8 cellular contexts compared by ENCODE assay signal in genomic region chr16:80466024-80466986, GRCh38.
DNase-seq lines count a peak whose midpoint lies in the region; ATAC-seq, FAIRE-seq and TF ChIP-seq lines count a peak whose summit lies in the region.

No MANE protein-coding gene starts in this region.

- peak; percentile 91 for ATAC-seq in HG02759 (IDR thresholded peaks at IDR 0.05; ENCODE audit: unreplicated experiment)
- ATAC-seq in activated B cell treated with CpG ODN at 0.5 μM for 24 hours (ENCODE audit: low read depth), result peak; percentile 85

- H3K9ac ChIP-seq in kidney (ENCODE audit: low read length in 2 of 2), result peak overlapping the region; percentile 16 to 29

- H3K27ac Mint-ChIP-seq in activated B cell treated with CpG ODN at 0.5 μM for 24 hours, result no peak overlapping the region

- DNase-seq in NCI-H2029 (lab: John Stamatoyannopoulos, UW), result peak; percentile 3
- no peak for DNase-seq in NCI-H2029 treated with DMSO at 0.1 percent for 48 hours (lab: John Stamatoyannopoulos, UW)
- peak; percentile 15 for DNase-seq in NCI-H1694 (lab: John Stamatoyannopoulos, UW)
- peak; percentile 42 for DNase-seq in activated B cell treated with CpG ODN at 0.5 μM for 24 hours
- peak in 56 of 61 donors; percentile 4 to 66 (median 30) for DNase-seq in caudate nucleus (lab: John Stamatoyannopoulos, UW)
- peak; percentile 78 for DNase-seq in kidney
- DNase-seq in stimulated activated CD4-positive, alpha-beta T cell treated with anti-CD3 and anti-CD28 coated beads, Interleukin-1b, Interleukin-23, amount 100 ng/mL, for 4 hours (ENCODE audit: low read depth in 2 of 2), result peak; percentile 24 to 33

- FAIRE-seq in kidney (lab: Jason Lieb, UNC), result no peak

- no peak overlapping the region for H3K27ac ChIP-seq in caudate nucleus (ENCODE audit: low read depth, low read length)
- no peak overlapping the region for H3K27ac ChIP-seq in kidney (ENCODE audit: low read depth in 2 of 2, low read length in 2 of 2)

- CTCF ChIA-PET in activated B cell treated with CpG ODN at 0.5 μM for 24 hours (lab: Charles Lee), result interaction anchor here (1.0 to 1.3 kb wide), 3 partner anchors 40 to 866 kb away, joined by 3 read pairs; partner anchors contain the start of gene MAF

- H3K4me1 ChIP-seq in kidney (ENCODE audit: control insufficient read depth in 1 of 2, insufficient read depth in 1 of 2, low read depth in 1 of 2, low read length in 2 of 2), result peaks cover 0 to 5% of the 10 kb centered on the region in 2 donors

- H3K4me3 Mint-ChIP-seq in activated B cell treated with CpG ODN at 0.5 μM for 24 hours, result peak overlapping the region; percentile 21

- H3K36me3 ChIP-seq in kidney (ENCODE audit: control insufficient read depth in 1 of 2, insufficient read depth in 2 of 2, low read length in 2 of 2), result no peaks in the 10 kb centered on the region

- H3K36me3 Mint-ChIP-seq in activated B cell treated with CpG ODN at 0.5 μM for 24 hours (ENCODE audit: low read depth), result no peaks in the 10 kb centered on the region

- no peaks in the 10 kb centered on the region for H3K9me3 Mint-ChIP-seq in activated B cell treated with CpG ODN at 0.5 μM for 24 hours

- H3K4me3 ChIP-seq in kidney (ENCODE audit: low read length in 2 of 2), result peak overlapping the region; percentile 12 to 29

- H3K4me1 Mint-ChIP-seq in activated B cell treated with CpG ODN at 0.5 μM for 24 hours, result peaks cover 14% of the 10 kb centered on the region

- POLR2A ChIA-PET in activated B cell treated with CpG ODN at 0.5 μM for 24 hours (lab: Charles Lee), result interaction anchor here (0.7 kb wide), 1 partner anchor 261 kb away, joined by 3 read pairs; no protein-coding TSS in a partner anchor

- peaks cover 0 to 6% of the 10 kb centered on the region in 2 donors for H3K9me3 ChIP-seq in kidney (ENCODE audit: control insufficient read depth in 1 of 2, low read length in 2 of 2)

- intact Hi-C loops in activated B cell treated with CpG ODN at 0.5 μM for 24 hours (cut with micrococcal nuclease) (loop anchor here (5.0 to 10.0 kb wide), 2 partner anchors 1542 to 1759 kb away; no protein-coding TSS in a partner anchor), kidney (cut with DNase I) (no loop called here)

- no peak for TF ChIP-seq CTCF in activated B cell treated with CpG ODN at 0.5 μM for 24 hours (IDR thresholded peaks at IDR 0.05)
- TF ChIP-seq CTCF in kidney (IDR thresholded peaks at IDR 0.05; ENCODE audit: borderline replicate concordance, extremely low read depth, insufficient read depth), result peak; percentile 80

- peaks cover 42% of the 10 kb centered on the region for H3K27me3 Mint-ChIP-seq in activated B cell treated with CpG ODN at 0.5 μM for 24 hours
